Comparison of ENCODE assay signal across 8 cellular contexts in the genomic region with DNA sequence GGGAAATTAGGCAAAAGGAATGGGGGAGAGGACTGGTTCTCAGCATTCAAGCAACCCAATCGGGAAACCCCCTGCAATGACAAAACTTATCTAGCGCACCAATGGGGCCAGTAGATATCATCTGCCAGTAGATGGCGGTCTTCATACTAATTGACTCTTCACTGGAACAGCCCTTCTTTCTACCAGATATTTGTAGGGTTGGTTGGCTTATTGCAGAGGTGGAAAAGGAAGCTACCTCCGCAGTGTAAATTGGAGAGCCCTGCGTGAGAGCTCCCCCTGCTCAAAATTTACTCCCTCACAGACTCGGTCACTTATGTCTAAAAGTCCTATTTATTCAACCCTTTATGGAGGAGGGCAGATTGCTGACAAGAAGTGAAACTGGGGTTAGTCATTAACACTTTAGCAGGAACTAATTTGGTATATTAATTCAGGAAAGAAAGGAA.
DNase-seq lines count a peak whose midpoint lies in the region; ATAC-seq, FAIRE-seq and TF ChIP-seq lines count a peak whose summit lies in the region.

No MANE protein-coding gene starts in this region.

- DNase-seq in ELR (ENCODE audit: low read depth) (peak; percentile 74), HTR-8/SVneo (ENCODE audit: insufficient read length, low spot score) (peak; percentile 79), T-helper 17 cell (peak; percentile 31 to 57 (median 55)), astrocyte of the cerebellum (ENCODE audit: low read depth) (no peak), keratinocyte (ENCODE audit: low read depth, low spot score) (peak; percentile 30), NCI-H1417 treated with DMSO at 0.1 percent for 48 hours (lab: John Stamatoyannopoulos, UW) (no peak)
- DNase-seq in stimulated activated CD8-positive, alpha-beta memory T cell treated with anti-CD3 and anti-CD28 coated beads, Interleukin-15, amount 100 ng/mL, for 48 hours (ENCODE audit: low read depth in 2 of 2), result peak; percentile 52 to 58

- H3K27me3 ChIP-seq in keratinocyte (ENCODE audit: control insufficient read depth, extremely low read depth, insufficient read depth, low read length), result peaks cover 4% of the 10 kb centered on the region

- H3K79me2 ChIP-seq in keratinocyte (ENCODE audit: control insufficient read depth, insufficient read depth, low read length), result no peaks in the 10 kb centered on the region

- TF ChIP-seq CTCF in astrocyte of the cerebellum (IDR thresholded peaks at IDR 0.05; ENCODE audit: low read depth, low read length, missing control alignments) (peak; percentile 24), keratinocyte (optimal IDR thresholded peaks at IDR 0.05 in 1 of 3, IDR thresholded peaks at IDR 0.05 in 1 of 3, conservative IDR thresholded peaks at IDR 0.05 in 1 of 3; ENCODE audit: extremely low read depth in 1 of 3, insufficient read depth in 2 of 3, low read length in 3 of 3) (peak; percentile 68 to 80 (median 80))

- no peaks in the 10 kb centered on the region for H3K9me1 ChIP-seq in keratinocyte (ENCODE audit: control insufficient read depth, extremely low read depth, insufficient read depth, low read length)

- ATAC-seq in GM21528 (IDR thresholded peaks at IDR 0.05; ENCODE audit: low FRiP score, unreplicated experiment) (peak; percentile 71), T-helper 17 cell (peak; percentile 100)

- in situ Hi-C loops in astrocyte of the cerebellum (cut with HindIII; ENCODE audit: low sequenced_read_pairs), result no loop called here

- no peak overlapping the region for H3K4me3 Mint-ChIP-seq in T-helper 17 cell

- H3K9me3 ChIP-seq in T-helper 17 cell (ENCODE audit: control insufficient read depth, low read length, poor library complexity, severe bottlenecking) (no peaks in the 10 kb centered on the region), keratinocyte (ENCODE audit: control insufficient read depth, low read depth, low read length) (no peaks in the 10 kb centered on the region)

- peaks cover 13% of the 10 kb centered on the region for H3K27me3 Mint-ChIP-seq in T-helper 17 cell

- H3K27ac Mint-ChIP-seq in T-helper 17 cell, result peak overlapping the region; percentile 86

- H3K4me3 ChIP-seq in astrocyte of the cerebellum (ENCODE audit: low read depth, low read length) (no peak overlapping the region), keratinocyte (ENCODE audit: control insufficient read depth in 2 of 3, extremely low read depth in 1 of 3, insufficient read depth in 2 of 3, low read depth in 1 of 3, low read length in 3 of 3) (no peak overlapping the region)

- peak; percentile 40 for FAIRE-seq in HTR-8/SVneo (lab: Jason Lieb, UNC)
- peak; percentile 89 for FAIRE-seq in keratinocyte (lab: Jason Lieb, UNC)

- H3K4me1 Mint-ChIP-seq in T-helper 17 cell, result peaks cover 20% of the 10 kb centered on the region

- H4K20me1 ChIP-seq in keratinocyte (ENCODE audit: control insufficient read depth, extremely low read depth, insufficient read depth, low read length), result no peaks in the 10 kb centered on the region

- no peak overlapping the region for H3K9ac ChIP-seq in keratinocyte (ENCODE audit: control insufficient read depth, extremely low read depth, insufficient read depth, low read length)

- H3K4me1 ChIP-seq in keratinocyte (ENCODE audit: control insufficient read depth, extremely low read depth, insufficient read depth, low read length), result peaks cover 17% of the 10 kb centered on the region

- no peak overlapping the region for H2AFZ ChIP-seq in keratinocyte (ENCODE audit: control insufficient read depth, low read length)

- dilution Hi-C loops in keratinocyte (cut with MboI; ENCODE audit: extremely low pct_ligation_motif_present, low sequenced_read_pairs), result no loop called here

- peaks cover 3% of the 10 kb centered on the region for H3K36me3 Mint-ChIP-seq in T-helper 17 cell (ENCODE audit: low read depth)

- H3K4me2 ChIP-seq in keratinocyte (ENCODE audit: control insufficient read depth, extremely low read depth, insufficient read depth, low read depth, low read length), result no peak overlapping the region

- H3K36me3 ChIP-seq in keratinocyte (ENCODE audit: control insufficient read depth in 2 of 2, extremely low read depth in 1 of 2, insufficient read depth in 2 of 2, low read length in 2 of 2), result no peaks in the 10 kb centered on the region

- no peak overlapping the region for H3K27ac ChIP-seq in keratinocyte (ENCODE audit: control insufficient read depth, insufficient read depth, low read length)

Comparison
In these comparisons a context has a peak if more than half of its experiments do, and no peak if none do; other contexts are left out.
1. DNase-seq: peak in ELR (single experiment), HTR-8/SVneo (single experiment), T-helper 17 cell (3 of 3), keratinocyte (single experiment) and stimulated activated CD8-positive, alpha-beta memory T cell treated with anti-CD3 and anti-CD28 coated beads, Interleukin-15, amount 100 ng/mL, for 48 hours (2 of 2); none in astrocyte of the cerebellum (single experiment) and NCI-H1417 treated with DMSO at 0.1 percent for 48 hours (single experiment).